Comparison of ENCODE assay signal across 25 cellular contexts in the genomic region with DNA sequence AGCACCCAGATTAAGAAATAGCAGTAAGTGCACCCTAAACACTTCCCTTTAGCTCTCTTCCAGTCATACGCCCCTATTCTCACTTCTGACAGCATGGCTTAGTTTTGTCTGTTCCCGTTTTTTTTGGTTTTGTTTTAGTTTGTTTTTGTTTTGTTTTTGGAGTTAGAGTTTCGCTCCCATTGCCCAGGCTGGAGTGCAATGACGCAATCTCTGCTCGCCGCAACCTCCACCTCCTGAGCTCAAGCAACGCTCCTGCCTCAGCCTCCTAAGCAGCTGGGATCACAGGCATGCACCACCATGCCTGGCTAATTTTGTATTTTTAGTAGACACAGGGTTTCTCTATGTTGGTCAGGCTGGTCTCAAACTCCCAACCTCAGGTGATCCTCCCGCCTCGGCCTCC.
"Had no signal": no experiment of that assay in that cellular context is flagged by ENCODE, and none has a peak within 500 bp of the region (broad histone marks: within the 10 kb centered on the region; RNA-seq: fewer than 3 reads in every experiment).

No MANE protein-coding gene starts in this region.

- H3K4me1 ChIP-seq: SJCRH30 had no signal

- H3K36me3 ChIP-seq: SJCRH30 had no signal

- H3K27ac ChIP-seq: SJCRH30, SK-N-MC had no signal

- H3K9me3 Mint-ChIP-seq: brain had no signal

- H3K4me3 Mint-ChIP-seq: activated CD4-positive, alpha-beta T cell treated with anti-CD3 and anti-CD28 coated beads for 36 hours; activated CD4-positive, alpha-beta T cell treated with anti-CD3 and anti-CD28 coated beads, Interleukin-2, amount 10 ng/mL, durations not matched to agents 7 days and 5 days; activated CD8-positive, alpha-beta T cell treated with anti-CD3 and anti-CD28 coated beads, Interleukin-2, amount 10 ng/mL, durations not matched to agents 7 days and 5 days; activated naive CD4-positive, alpha-beta T cell treated with anti-CD3 and anti-CD28 coated beads for 36 hours; activated T-cell treated with anti-CD3 and anti-CD28 coated beads, Interleukin-2, amount 50 U/mL, for 4 hours; activated T-helper 1 cell treated with anti-CD3 and anti-CD28 coated beads, Interleukin-12 subunit alpha, Interleukin-12 subunit beta, Interleukin-2, Interleukin-4 antibody, amounts not matched to agents 30 ng/mL and 10 ng/mL and 1 ng/mL, durations not matched to agents 14 hours and 24 hours and 36 hours; brain had no signal

- DNase-seq: activated CD4-positive, alpha-beta T cell treated with anti-CD3 and anti-CD28 coated beads for 36 hours; activated CD4-positive, alpha-beta T cell treated with anti-CD3 and anti-CD28 coated beads, Interleukin-2, amount 10 ng/mL, durations not matched to agents 7 days and 5 days; activated CD4-positive, alpha-beta T cell treated with anti-CD3 and anti-CD28 coated beads, Interleukin-2, amount 50 U/mL, for 48 hours; activated CD8-positive, alpha-beta T cell treated with anti-CD3 and anti-CD28 coated beads, Interleukin-2, amount 10 ng/mL, durations not matched to agents 7 days and 5 days; activated gamma-delta T cell treated with Interleukin-2 at 50 U/mL for 16 hours; activated naive CD4-positive, alpha-beta T cell treated with anti-CD3 and anti-CD28 coated beads for 36 hours; activated T-cell treated with anti-CD3 and anti-CD28 coated beads, Interleukin-2, amount 50 U/mL, for 4 hours; anterior cingulate cortex; caudate nucleus; cerebellar nuclear complex; NCI-H1092; NCI-H1436 treated with DMSO at 0.1 percent for 48 hours; NCI-H1694 treated with DMSO at 0.1 percent for 48 hours; NCI-H2029; NCI-H345; NCI-H524 treated with DMSO at 0.1 percent for 48 hours; OCI-M1; SHP77; SJCRH30; T1000 had no signal

- H3K27me3 Mint-ChIP-seq: activated CD4-positive, alpha-beta T cell treated with anti-CD3 and anti-CD28 coated beads for 36 hours; activated CD4-positive, alpha-beta T cell treated with anti-CD3 and anti-CD28 coated beads, Interleukin-2, amount 10 ng/mL, durations not matched to agents 7 days and 5 days; brain had no signal

- H3K36me3 Mint-ChIP-seq: brain had no signal

- ATAC-seq: activated CD4-positive, alpha-beta T cell treated with anti-CD3 and anti-CD28 coated beads for 36 hours; activated CD4-positive, CD25-positive, alpha-beta regulatory T cell treated with anti-CD3 and anti-CD28 coated beads, Interleukin-2, amount 50 U/mL, for 24 hours; activated CD8-positive, alpha-beta T cell treated with anti-CD3 and anti-CD28 coated beads, Interleukin-2, amount 10 ng/mL, durations not matched to agents 7 days and 5 days; activated naive CD4-positive, alpha-beta T cell treated with anti-CD3 and anti-CD28 coated beads, Interleukin-2, amount 50 U/mL, for 72 hours; activated T-cell treated with anti-CD3 and anti-CD28 coated beads, Interleukin-2, amount 50 U/mL, for 4 hours had no signal

- H3K9me3 ChIP-seq: SJCRH30 had no signal

- H3K4me1 Mint-ChIP-seq: activated CD4-positive, alpha-beta T cell treated with anti-CD3 and anti-CD28 coated beads for 36 hours; activated CD4-positive, alpha-beta T cell treated with anti-CD3 and anti-CD28 coated beads, Interleukin-2, amount 10 ng/mL, durations not matched to agents 7 days and 5 days had no signal

- H3K27ac Mint-ChIP-seq: activated CD4-positive, alpha-beta T cell treated with anti-CD3 and anti-CD28 coated beads for 36 hours; activated CD4-positive, alpha-beta T cell treated with anti-CD3 and anti-CD28 coated beads, Interleukin-2, amount 10 ng/mL, durations not matched to agents 7 days and 5 days; activated CD8-positive, alpha-beta T cell treated with anti-CD3 and anti-CD28 coated beads, Interleukin-2, amount 10 ng/mL, durations not matched to agents 7 days and 5 days; activated naive CD4-positive, alpha-beta T cell treated with anti-CD3 and anti-CD28 coated beads for 36 hours; activated naive CD4-positive, alpha-beta T cell treated with anti-CD3 and anti-CD28 coated beads, Interleukin-2, amount 50 U/mL, for 72 hours; activated T-helper 1 cell treated with anti-CD3 and anti-CD28 coated beads, Interleukin-12 subunit alpha, Interleukin-12 subunit beta, Interleukin-2, Interleukin-4 antibody, amounts not matched to agents 30 ng/mL and 10 ng/mL and 1 ng/mL, durations not matched to agents 14 hours and 24 hours and 36 hours; brain had no signal

- H3K4me3 ChIP-seq: SJCRH30, SK-N-MC had no signal

- H3K27me3 ChIP-seq: SJCRH30 had no signal
